17 cellular contexts compared by ENCODE assay signal in the genomic region with DNA sequence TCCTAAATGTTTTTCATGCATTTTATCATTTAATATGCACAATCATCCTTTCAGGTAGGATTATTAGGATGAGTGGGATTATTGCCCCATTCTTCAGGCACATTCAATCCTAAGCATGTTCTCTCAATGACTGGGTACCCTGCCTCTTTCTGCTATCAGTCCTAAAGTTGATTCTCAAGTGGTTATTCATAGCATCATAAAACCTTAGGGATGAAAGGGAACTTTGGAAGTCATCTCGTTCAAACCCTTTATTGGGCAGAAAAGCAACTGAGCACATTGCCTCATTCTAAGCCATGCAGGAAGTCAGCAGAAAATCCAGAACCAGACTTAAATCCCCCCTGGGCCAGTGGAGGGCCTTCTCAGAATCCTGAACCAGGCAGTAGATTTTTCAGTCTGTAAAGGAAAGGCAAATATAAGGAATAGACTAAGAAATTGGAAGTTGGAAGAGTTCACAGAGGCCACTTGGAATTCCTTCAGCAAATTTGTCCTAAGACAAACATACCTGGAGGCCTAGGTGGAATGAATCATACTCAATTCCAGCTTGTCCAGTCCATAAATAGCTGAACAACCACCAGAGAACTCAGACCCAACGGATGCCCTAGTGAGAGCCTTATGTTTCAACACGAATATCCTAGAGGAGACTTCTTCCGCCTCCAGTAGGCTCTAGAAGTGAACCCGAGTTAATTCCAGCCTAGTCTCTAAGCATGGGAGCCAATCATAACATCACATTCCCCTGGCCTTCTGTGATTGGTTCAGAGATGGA.
DNase-seq lines count a peak whose midpoint lies in the region; ATAC-seq, FAIRE-seq and TF ChIP-seq lines count a peak whose summit lies in the region.
"Had no signal": no experiment of that assay in that cellular context is flagged by ENCODE, and none has a peak within 500 bp of the region (broad histone marks: within the 10 kb centered on the region; RNA-seq: fewer than 3 reads in every experiment).

No MANE protein-coding gene starts in this region.

- H3K27ac Mint-ChIP-seq in mesothelial cell of epicardium (no peak overlapping the region), chondrocyte (ENCODE audit: unreplicated experiment) (no peak overlapping the region)
- H3K27ac Mint-ChIP-seq: GM23338 had no signal

- H3K9me3 Mint-ChIP-seq in mesothelial cell of epicardium (no peaks in the 10 kb centered on the region), chondrocyte (ENCODE audit: low read depth) (no peaks in the 10 kb centered on the region)
- H3K9me3 Mint-ChIP-seq: GM23338 had no signal

- TF ChIP-seq CTCF in left ventricle myocardium inferior (IDR thresholded peaks at IDR 0.05; ENCODE audit: borderline replicate concordance) (no peak), bronchial epithelial cell (IDR thresholded peaks at IDR 0.05; ENCODE audit: insufficient read depth, low read length, severe bottlenecking) (no peak), lower lobe of right lung (IDR thresholded peaks at IDR 0.05) (no peak), mesothelial cell of epicardium (IDR thresholded peaks at IDR 0.05; ENCODE audit: unreplicated experiment) (no peak), chondrocyte (IDR thresholded peaks at IDR 0.05) (no peak)

- no peaks in the 10 kb centered on the region for H3K36me3 Mint-ChIP-seq in mesothelial cell of epicardium
- no peaks in the 10 kb centered on the region for H3K36me3 Mint-ChIP-seq in chondrocyte (ENCODE audit: low read depth)

- H3K4me1 ChIP-seq in left ventricle myocardium inferior (peaks cover 57% of the 10 kb centered on the region), lower lobe of right lung (peaks cover 4% of the 10 kb centered on the region)
- H3K4me1 ChIP-seq: A549; BLaER1 treated with 17β-estradiol and CSF1 and Interleukin-3, amounts not matched to agents 10 nM and 100 nM; Peyer's patch had no signal

- H3K4me3 Mint-ChIP-seq in mesothelial cell of epicardium (no peak overlapping the region), chondrocyte (ENCODE audit: unreplicated experiment) (no peak overlapping the region)
- H3K4me3 Mint-ChIP-seq: GM23338 had no signal

- H3K27me3 ChIP-seq in left ventricle myocardium inferior (ENCODE audit: low read depth) (no peaks in the 10 kb centered on the region), bronchial epithelial cell (ENCODE audit: control insufficient read depth, insufficient read depth, low read length) (no peaks in the 10 kb centered on the region), lower lobe of right lung (ENCODE audit: low read depth) (no peaks in the 10 kb centered on the region)
- H3K27me3 ChIP-seq: BLaER1 treated with 17β-estradiol and CSF1 and Interleukin-3, amounts not matched to agents 10 nM and 100 nM; Peyer's patch had no signal

- no peak for DNase-seq in left ventricle myocardium inferior
- DNase-seq in cardiac septum (ENCODE audit: low spot score), result no peak
- peak; percentile 88 for DNase-seq in bronchial epithelial cell (ENCODE audit: low read depth)
- DNase-seq in lower lobe of right lung, result no peak
- DNase-seq in mesothelial cell of epicardium (ENCODE audit: low spot score in 2 of 2, unreplicated experiment in 2 of 2), result no peak
- DNase-seq in chondrocyte (ENCODE audit: low spot score), result no peak
- DNase-seq in NCI-H2029 treated with DMSO at 0.1 percent for 48 hours (lab: John Stamatoyannopoulos, UW), result no peak
- DNase-seq: DMS153, KBM-7, NCI-H1048, NCI-H510A treated with DMSO at 0.1 percent for 48 hours, Peyer's patch, SHP77 treated with DMSO at 0.1 percent for 48 hours had no signal

- H3K36me3 ChIP-seq in left ventricle myocardium inferior (no peaks in the 10 kb centered on the region), bronchial epithelial cell (ENCODE audit: control insufficient read depth, insufficient read depth, low read length) (no peaks in the 10 kb centered on the region), lower lobe of right lung (no peaks in the 10 kb centered on the region)
- H3K36me3 ChIP-seq: BLaER1 treated with 17β-estradiol and CSF1 and Interleukin-3, amounts not matched to agents 10 nM and 100 nM; Peyer's patch had no signal

- H3K27ac ChIP-seq in left ventricle myocardium inferior (replicated peaks), result peak overlapping the region; percentile 86
- H3K27ac ChIP-seq in lower lobe of right lung, result peak overlapping the region; percentile 18
- H3K27ac ChIP-seq: A549; BLaER1 treated with 17β-estradiol and CSF1 and Interleukin-3, amounts not matched to agents 10 nM and 100 nM; Peyer's patch had no signal

- no peak for FAIRE-seq in bronchial epithelial cell (lab: Jason Lieb, UNC)
- FAIRE-seq: A549 had no signal

- peaks cover 23% of the 10 kb centered on the region for H3K27me3 Mint-ChIP-seq in mesothelial cell of epicardium (ENCODE audit: low read depth)
- H3K27me3 Mint-ChIP-seq in chondrocyte (ENCODE audit: low read depth), result peaks cover 11% of the 10 kb centered on the region

- H3K4me3 ChIP-seq in left ventricle myocardium inferior (no peak overlapping the region), bronchial epithelial cell (ENCODE audit: low read depth, low read length) (no peak overlapping the region), lower lobe of right lung (no peak overlapping the region)
- H3K4me3 ChIP-seq: A549; BLaER1 treated with 17β-estradiol and CSF1 and Interleukin-3, amounts not matched to agents 10 nM and 100 nM; GM23338; Peyer's patch had no signal

- H3K9me3 ChIP-seq in left ventricle myocardium inferior (replicated peaks) (no peaks in the 10 kb centered on the region), lower lobe of right lung (no peaks in the 10 kb centered on the region)
- H3K9me3 ChIP-seq: A549; BLaER1 treated with 17β-estradiol and CSF1 and Interleukin-3, amounts not matched to agents 10 nM and 100 nM; Peyer's patch had no signal

- intact Hi-C loops in left ventricle myocardium inferior (cut with micrococcal nuclease), result no loop called here
- intact Hi-C loops in cardiac septum (cut with DNase I), result no loop called here
- intact Hi-C loops in lower lobe of right lung (cut with DNase I), result no loop called here

- H3K4me1 Mint-ChIP-seq in mesothelial cell of epicardium (peaks cover 15% of the 10 kb centered on the region), chondrocyte (ENCODE audit: low read depth) (no peaks in the 10 kb centered on the region)

- ATAC-seq in lower lobe of right lung (peak; percentile 61 to 70), HG03565 (IDR thresholded peaks at IDR 0.05; ENCODE audit: unreplicated experiment) (no peak)
- ATAC-seq: A549, GM23338 had no signal
